In the genomic region with DNA sequence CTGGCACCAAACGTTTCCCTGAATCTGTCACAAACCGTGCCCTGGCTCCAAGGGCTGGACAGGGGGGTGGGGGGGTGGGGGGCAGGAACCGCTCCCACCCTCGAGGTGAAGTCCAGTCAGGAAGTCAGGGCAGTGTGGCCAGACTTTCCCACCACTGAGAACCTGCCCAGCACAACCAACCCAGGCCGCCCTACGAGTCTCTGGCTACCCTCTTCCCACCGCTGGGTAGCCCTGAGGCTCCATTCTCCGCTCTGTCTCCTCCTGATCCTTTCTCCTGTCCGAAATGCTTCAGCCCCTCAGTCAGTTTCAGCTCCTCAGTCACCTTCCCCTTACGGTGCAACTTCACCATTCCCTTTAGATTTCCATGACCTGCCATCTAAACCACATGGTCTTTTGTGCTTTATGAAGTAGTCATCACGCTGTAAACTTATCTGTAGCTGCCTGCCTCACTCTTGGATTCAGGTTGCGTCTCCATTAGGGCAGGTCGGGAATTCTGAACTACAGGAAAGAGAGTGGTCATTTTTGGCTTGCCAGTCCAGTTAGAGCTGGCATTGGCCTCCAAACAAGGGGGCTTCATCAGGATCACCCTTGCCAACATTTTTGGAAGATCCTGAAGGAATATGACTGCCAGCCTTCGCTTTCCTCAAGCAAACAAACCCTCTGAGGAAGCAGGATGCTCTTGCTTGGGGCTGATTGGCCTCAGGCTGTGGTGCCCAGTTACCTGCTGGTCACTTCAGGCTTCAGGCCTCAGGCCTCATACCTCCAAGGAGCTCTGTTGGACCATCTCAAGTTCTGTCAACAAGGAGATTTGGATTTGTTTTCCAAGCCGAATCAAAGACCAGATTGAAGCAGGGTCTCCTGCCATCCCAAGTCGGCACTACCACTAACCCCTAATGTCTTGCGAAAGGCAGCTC, we compare ENCODE assay signal across 8 cellular contexts. TPM values are rescaled to one million over a fixed set of nuclear protein-coding genes. Genes with fewer than 3 reads are reported as not detected.
DNase-seq lines count a peak whose midpoint lies in the region; ATAC-seq lines count a peak whose summit lies in the region.

No MANE protein-coding gene starts in this region.

- peak overlapping the region; percentile 96 for H3K27ac ChIP-seq in subcutaneous abdominal adipose tissue (ENCODE audit: low read depth, low read length)

- H3K4me1 ChIP-seq in subcutaneous abdominal adipose tissue (ENCODE audit: control insufficient read depth in 5 of 5, insufficient read depth in 5 of 5, low read length in 5 of 5): peaks cover 9 to 50% (median 40%) of the 10 kb centered on the region in 5 donors

- peak overlapping the region; percentile 94 for H3K4me3 Mint-ChIP-seq in activated naive CD8-positive, alpha-beta T cell treated with anti-CD3 and anti-CD28 coated beads for 36 hours
- H3K4me3 Mint-ChIP-seq in immature natural killer cell: peak overlapping the region; percentile 95 to 100 (median 99)

- H3K27ac Mint-ChIP-seq in activated naive CD8-positive, alpha-beta T cell treated with anti-CD3 and anti-CD28 coated beads for 36 hours: peak overlapping the region; percentile 92
- H3K27ac Mint-ChIP-seq in immature natural killer cell: peak overlapping the region; percentile 96 to 99 (median 98)

- peaks cover 28% of the 10 kb centered on the region for H3K36me3 Mint-ChIP-seq in activated naive CD8-positive, alpha-beta T cell treated with anti-CD3 and anti-CD28 coated beads for 36 hours
- peaks cover 0 to 5% (median 0%) of the 10 kb centered on the region in 3 donors for H3K36me3 Mint-ChIP-seq in immature natural killer cell

- no peaks in the 10 kb centered on the region for H3K9me3 ChIP-seq in subcutaneous abdominal adipose tissue (ENCODE audit: control insufficient read depth in 5 of 5, low read length in 5 of 5)

- no peaks in the 10 kb centered on the region for H3K27me3 Mint-ChIP-seq in activated naive CD8-positive, alpha-beta T cell treated with anti-CD3 and anti-CD28 coated beads for 36 hours
- H3K27me3 Mint-ChIP-seq in immature natural killer cell (ENCODE audit: low read depth in 3 of 3): peaks cover 3 to 21% (median 5%) of the 10 kb centered on the region in 3 donors

- H3K27me3 ChIP-seq in subcutaneous abdominal adipose tissue (ENCODE audit: control insufficient read depth in 5 of 5, insufficient read depth in 4 of 5, low read length in 5 of 5): no peaks in the 10 kb centered on the region

- H3K4me1 Mint-ChIP-seq in activated naive CD8-positive, alpha-beta T cell treated with anti-CD3 and anti-CD28 coated beads for 36 hours: peaks cover 27% of the 10 kb centered on the region
- peaks cover 42 to 49% of the 10 kb centered on the region in 2 donors for H3K4me1 Mint-ChIP-seq in immature natural killer cell

- DNase-seq in NCI-H146 (lab: John Stamatoyannopoulos, UW) (peak; percentile 39), NCI-H146 treated with DMSO at 0.1 percent for 48 hours (lab: John Stamatoyannopoulos, UW; ENCODE audit: unreplicated experiment) (no peak), immature natural killer cell (no peak), NCI-H1105 (lab: John Stamatoyannopoulos, UW) (no peak), NCI-H1417 treated with DMSO at 0.1 percent for 48 hours (lab: John Stamatoyannopoulos, UW) (no peak)
- no peak for DNase-seq in activated naive CD8-positive, alpha-beta T cell treated with anti-CD3 and anti-CD28 coated beads for 36 hours

- H3K9me3 Mint-ChIP-seq in activated naive CD8-positive, alpha-beta T cell treated with anti-CD3 and anti-CD28 coated beads for 36 hours: no peaks in the 10 kb centered on the region
- no peaks in the 10 kb centered on the region for H3K9me3 Mint-ChIP-seq in immature natural killer cell

- peak overlapping the region in 4 of 5 donors; percentile 85 to 100 (median 96) for H3K9ac ChIP-seq in subcutaneous abdominal adipose tissue (ENCODE audit: low read length in 5 of 5)

- H3K36me3 ChIP-seq in subcutaneous abdominal adipose tissue (ENCODE audit: control insufficient read depth in 5 of 5, insufficient read depth in 5 of 5, low read length in 5 of 5): peaks cover 4 to 8% (median 5%) of the 10 kb centered on the region in 5 donors

- no peak for ATAC-seq in HG03045 (IDR thresholded peaks at IDR 0.05; ENCODE audit: unreplicated experiment)

- peak overlapping the region; percentile 71 to 97 (median 95) for H3K4me3 ChIP-seq in subcutaneous abdominal adipose tissue (ENCODE audit: low read depth in 1 of 5, low read length in 5 of 5)

RNA-seq across cellular contexts. Expression of gene DCAF12, which starts 0.8 kb away (rescaled TPM):
- 10 to 100 TPM; 40.2 to 43.3 TPM for total RNA-seq in activated naive CD8-positive, alpha-beta T cell treated with anti-CD3 and anti-CD28 coated beads for 36 hours
- 10 to 100 TPM; 11.3 to 25.0 (median 21.9) TPM for polyA plus RNA-seq in immature natural killer cell

RNA-seq across cellular contexts. Expression of gene UBAP1, which starts 51.6 kb away (rescaled TPM):
- total RNA-seq in activated naive CD8-positive, alpha-beta T cell treated with anti-CD3 and anti-CD28 coated beads for 36 hours: 10 to 100 TPM; 36.8 to 37.1 TPM
- 10 to 100 TPM; 37.8 to 44.7 (median 43.5) TPM for polyA plus RNA-seq in immature natural killer cell
